12 cellular contexts compared by ENCODE assay signal in genomic region chr17:49817993-49818392, GRCh38. TPM values are rescaled to one million over a fixed set of nuclear protein-coding genes. Genes with fewer than 3 reads are reported as not detected.
DNase-seq lines count a peak whose midpoint lies in the region; ATAC-seq and TF ChIP-seq lines count a peak whose summit lies in the region.
"Had no signal": no experiment of that assay in that cellular context is flagged by ENCODE, and none has a peak within 500 bp of the region (broad histone marks: within the 10 kb centered on the region; RNA-seq: fewer than 3 reads in every experiment).

No MANE protein-coding gene starts in this region.

- CTCF ChIA-PET in activated naive CD4-positive, alpha-beta T cell treated with anti-CD3 and anti-CD28 coated beads, Interleukin-2, amount 10 ng/mL, durations not matched to agents 7 days and 5 days (lab: Charles Lee), result interaction anchor here (0.9 to 2.0 kb wide), 2 partner anchors 109 to 261 kb away, joined by 3 to 4 read pairs; no protein-coding TSS in a partner anchor

- H3K36me3 ChIP-seq in DND-41 (ENCODE audit: insufficient read depth, low read length), result peaks cover 99% of the 10 kb centered on the region

- peak; percentile 100 for ATAC-seq in DND-41 (ENCODE audit: insufficient read depth, low read depth)
- no peak for ATAC-seq in GM21515 (IDR thresholded peaks at IDR 0.05; ENCODE audit: unreplicated experiment)
- ATAC-seq in HG02870 (IDR thresholded peaks at IDR 0.05; ENCODE audit: unreplicated experiment), result no peak
- ATAC-seq: K562 had no signal

- H3K27ac ChIP-seq in DND-41 (ENCODE audit: low read length), result peak overlapping the region; percentile 65

- TF ChIP-seq CTCF in DND-41 (IDR thresholded peaks at IDR 0.05; ENCODE audit: borderline replicate concordance, extremely low read depth, low read length, poor library complexity, severe bottlenecking), result no peak

- no peaks in the 10 kb centered on the region for H3K9me3 ChIP-seq in DND-41 (ENCODE audit: insufficient read depth, low read length, severe bottlenecking)

- no peak overlapping the region for H3K4me2 ChIP-seq in DND-41 (ENCODE audit: insufficient read depth, low read length)

- H3K36me3 Mint-ChIP-seq in activated CD4-positive, alpha-beta T cell treated with anti-CD3 and anti-CD28 coated beads, Interleukin-2, amount 10 ng/mL, durations not matched to agents 24 days and 14 days (ENCODE audit: low read depth), result peaks cover 66% of the 10 kb centered on the region
- H3K36me3 Mint-ChIP-seq in activated naive CD4-positive, alpha-beta T cell treated with anti-CD3 and anti-CD28 coated beads, Interleukin-2, amount 10 ng/mL, durations not matched to agents 7 days and 5 days, result peaks cover 72% of the 10 kb centered on the region

- H3K9me3 Mint-ChIP-seq in activated CD4-positive, alpha-beta T cell treated with anti-CD3 and anti-CD28 coated beads, Interleukin-2, amount 10 ng/mL, durations not matched to agents 24 days and 14 days, result no peaks in the 10 kb centered on the region
- no peaks in the 10 kb centered on the region for H3K9me3 Mint-ChIP-seq in activated naive CD4-positive, alpha-beta T cell treated with anti-CD3 and anti-CD28 coated beads, Interleukin-2, amount 10 ng/mL, durations not matched to agents 7 days and 5 days

- no peaks in the 10 kb centered on the region for H3K27me3 Mint-ChIP-seq in activated CD4-positive, alpha-beta T cell treated with anti-CD3 and anti-CD28 coated beads, Interleukin-2, amount 10 ng/mL, durations not matched to agents 24 days and 14 days
- H3K27me3 Mint-ChIP-seq in activated naive CD4-positive, alpha-beta T cell treated with anti-CD3 and anti-CD28 coated beads, Interleukin-2, amount 10 ng/mL, durations not matched to agents 7 days and 5 days, result no peaks in the 10 kb centered on the region

- peak overlapping the region; percentile 16 for H3K4me3 Mint-ChIP-seq in activated CD4-positive, alpha-beta T cell treated with anti-CD3 and anti-CD28 coated beads, Interleukin-2, amount 10 ng/mL, durations not matched to agents 24 days and 14 days
- H3K4me3 Mint-ChIP-seq in activated naive CD4-positive, alpha-beta T cell treated with anti-CD3 and anti-CD28 coated beads, Interleukin-2, amount 10 ng/mL, durations not matched to agents 7 days and 5 days, result peak overlapping the region; percentile 65

- peaks cover 40% of the 10 kb centered on the region for H4K20me1 ChIP-seq in DND-41 (ENCODE audit: insufficient read depth, low read length)

- H3K4me3 ChIP-seq in DND-41 (ENCODE audit: low read depth in 1 of 2, low read length in 2 of 2), result no peak overlapping the region
- H3K4me3 ChIP-seq: K562 had no signal

- no peaks in the 10 kb centered on the region for H3K27me3 ChIP-seq in DND-41 (ENCODE audit: insufficient read depth, low read length, poor library complexity)

- peaks cover 38% of the 10 kb centered on the region for H3K4me1 Mint-ChIP-seq in activated CD4-positive, alpha-beta T cell treated with anti-CD3 and anti-CD28 coated beads, Interleukin-2, amount 10 ng/mL, durations not matched to agents 24 days and 14 days
- peaks cover 82% of the 10 kb centered on the region for H3K4me1 Mint-ChIP-seq in activated naive CD4-positive, alpha-beta T cell treated with anti-CD3 and anti-CD28 coated beads, Interleukin-2, amount 10 ng/mL, durations not matched to agents 7 days and 5 days

- no peak overlapping the region for H3K9ac ChIP-seq in DND-41 (ENCODE audit: low read depth, low read length)

- peaks cover 21% of the 10 kb centered on the region for H3K4me1 ChIP-seq in DND-41 (ENCODE audit: insufficient read depth, low read length)

- H3K27ac Mint-ChIP-seq in activated CD4-positive, alpha-beta T cell treated with anti-CD3 and anti-CD28 coated beads, Interleukin-2, amount 10 ng/mL, durations not matched to agents 24 days and 14 days, result peak overlapping the region; percentile 77
- peak overlapping the region; percentile 96 for H3K27ac Mint-ChIP-seq in activated naive CD4-positive, alpha-beta T cell treated with anti-CD3 and anti-CD28 coated beads, Interleukin-2, amount 10 ng/mL, durations not matched to agents 7 days and 5 days

- H2AFZ ChIP-seq in DND-41 (ENCODE audit: low read depth, low read length), result no peak overlapping the region

- H3K79me2 ChIP-seq in DND-41 (ENCODE audit: insufficient read depth, low read length), result peaks cover 26% of the 10 kb centered on the region

- intact Hi-C loops in activated CD4-positive, alpha-beta T cell treated with anti-CD3 and anti-CD28 coated beads, Interleukin-2, amount 10 ng/mL, durations not matched to agents 24 days and 14 days (cut with micrococcal nuclease), result no loop called here

- DNase-seq in DND-41, result peak; percentile 84
- peak; percentile 80 for DNase-seq in activated CD4-positive, alpha-beta T cell treated with anti-CD3 and anti-CD28 coated beads, Interleukin-2, amount 10 ng/mL, durations not matched to agents 24 days and 14 days
- DNase-seq in activated naive CD4-positive, alpha-beta T cell treated with anti-CD3 and anti-CD28 coated beads, Interleukin-2, amount 10 ng/mL, durations not matched to agents 7 days and 5 days, result peak; percentile 76
- DNase-seq in stimulated activated CD4-positive, alpha-beta T cell treated with anti-CD3 and anti-CD28 coated beads, Interleukin-4, amount 100 ng/mL, for 24 hours, result peak; percentile 26
- DNase-seq in NCI-H69 (lab: John Stamatoyannopoulos, UW), result no peak
- DNase-seq in cerebellar nuclear complex (lab: John Stamatoyannopoulos, UW), result no peak
- DNase-seq: anterior cingulate cortex, SIG-M5 had no signal

RNA-seq across cellular contexts. Expression of gene KAT7, which starts 29.5 kb away (rescaled TPM):
- total RNA-seq in activated CD4-positive, alpha-beta T cell treated with anti-CD3 and anti-CD28 coated beads, Interleukin-2, amount 10 ng/mL, durations not matched to agents 24 days and 14 days, result 67.2 and 75.2 TPM in 2 replicates

RNA-seq across cellular contexts. Expression of gene TAC4, which starts 29.9 kb away (rescaled TPM):
- total RNA-seq in activated CD4-positive, alpha-beta T cell treated with anti-CD3 and anti-CD28 coated beads, Interleukin-2, amount 10 ng/mL, durations not matched to agents 24 days and 14 days, result not detected in 2 replicates
- total RNA-seq: K562, NCI-H460 had no signal

RNA-seq across cellular contexts. Expression of gene FAM117A, which starts 54.1 kb away (rescaled TPM):
- total RNA-seq in activated CD4-positive, alpha-beta T cell treated with anti-CD3 and anti-CD28 coated beads, Interleukin-2, amount 10 ng/mL, durations not matched to agents 24 days and 14 days, result 10.9 and 11.1 TPM in 2 replicates

Comparison
In these comparisons a context has a peak if more than half of its experiments do, and no peak if none do; other contexts are left out.
1. DNase-seq: peak in DND-41 (single experiment), activated CD4-positive, alpha-beta T cell treated with anti-CD3 and anti-CD28 coated beads, Interleukin-2, amount 10 ng/mL, durations not matched to agents 24 days and 14 days (single experiment), activated naive CD4-positive, alpha-beta T cell treated with anti-CD3 and anti-CD28 coated beads, Interleukin-2, amount 10 ng/mL, durations not matched to agents 7 days and 5 days (single experiment) and stimulated activated CD4-positive, alpha-beta T cell treated with anti-CD3 and anti-CD28 coated beads, Interleukin-4, amount 100 ng/mL, for 24 hours (single experiment); none in NCI-H69 (single experiment) and cerebellar nuclear complex (0 of 2).